Comparison of ENCODE assay signal across 31 cellular contexts in the genomic region with DNA sequence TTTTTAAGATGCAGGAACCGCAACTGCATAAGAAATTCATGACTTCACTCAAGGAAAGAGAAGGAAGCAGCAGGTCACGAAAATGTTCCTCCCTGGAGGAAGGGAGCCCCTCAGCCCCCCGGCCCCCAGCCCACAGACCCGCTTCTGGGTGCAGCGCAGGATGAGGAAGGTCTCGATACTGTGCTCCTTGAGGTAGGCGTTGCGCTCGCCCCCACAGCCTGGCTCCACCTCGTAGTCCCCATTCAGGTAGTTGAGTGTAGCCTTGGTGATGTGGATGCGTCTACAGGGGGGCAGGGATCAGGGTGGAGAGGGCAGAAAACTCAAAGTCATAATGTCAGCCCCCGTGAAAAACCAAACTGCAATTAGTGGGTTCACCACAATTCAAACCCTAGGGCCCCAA.
"Had no signal": no experiment of that assay in that cellular context is flagged by ENCODE, and none has a peak within 500 bp of the region (broad histone marks: within the 10 kb centered on the region; RNA-seq: fewer than 3 reads in every experiment).

No MANE protein-coding gene starts in this region.

- DNase-seq: activated B cell treated with CpG ODN at 0.5 μM for 24 hours; activated CD4-positive, alpha-beta T cell treated with anti-CD3 and anti-CD28 coated beads for 48 hours; activated CD4-positive, alpha-beta T cell treated with anti-CD3 and anti-CD28 coated beads, Interleukin-2, amount 50 U/mL, for 1 hour; activated CD4-positive, alpha-beta T cell treated with anti-CD3 and anti-CD28 coated beads, Interleukin-2, amount 50 U/mL, for 48 hours; activated CD8-positive, alpha-beta memory T cell treated with anti-CD3 and anti-CD28 coated beads for 24 hours; activated CD8-positive, alpha-beta T cell treated with anti-CD3 and anti-CD28 coated beads for 36 hours; activated effector memory CD4-positive, alpha-beta T cell treated with Interleukin-2 at 50 U/mL for 16 hours; activated gamma-delta T cell treated with Interleukin-2 at 50 U/mL for 16 hours; activated naive CD4-positive, alpha-beta T cell treated with anti-CD3 and anti-CD28 coated beads, Interleukin-2, amount 50 U/mL, for 16 hours; activated naive CD4-positive, alpha-beta T cell treated with Interleukin-2 at 50 U/mL for 16 hours; activated T-cell treated with anti-CD3 and anti-CD28 coated beads, Interleukin-2, amount 50 U/mL, for 4 hours; amniotic stem cell; anterior cingulate cortex; brain microvascular endothelial cell; colonic mucosa; effector CD8-positive, alpha-beta T cell; foreskin fibroblast; glutamatergic neuron; heart right ventricle; T-helper 1 cell; T-helper 17 cell; T1000; WERI-Rb-1 had no signal

- ATAC-seq: activated CD4-positive, CD25-positive, alpha-beta regulatory T cell treated with anti-CD3 and anti-CD28 coated beads, Interleukin-2, amount 50 U/mL, for 24 hours; activated CD8-positive, alpha-beta T cell treated with anti-CD3 and anti-CD28 coated beads for 36 hours; activated T-cell treated with anti-CD3 and anti-CD28 coated beads, Interleukin-2, amount 50 U/mL, for 4 hours; activated T-helper 17 cell treated with anti-CD3 and anti-CD28 coated beads, Interleukin-2, amount 50 U/mL, for 72 hours; heart right ventricle; T-helper 17 cell had no signal

- H3K27ac ChIP-seq: brain microvascular endothelial cell, colonic mucosa, epithelial cell of prostate, WERI-Rb-1 had no signal

- H3K4me3 ChIP-seq: colonic mucosa, heart right ventricle had no signal

- H3K9me3 ChIP-seq: colonic mucosa, heart right ventricle had no signal

- H3K36me3 ChIP-seq: brain microvascular endothelial cell, colonic mucosa, WERI-Rb-1 had no signal

- H3K27me3 ChIP-seq: colonic mucosa, heart right ventricle had no signal

- H3K4me1 ChIP-seq: colonic mucosa had no signal

- FAIRE-seq: astrocyte, bronchial epithelial cell, endometrium, endothelial cell of umbilical vein, frontal cortex had no signal
